In the genomic region with DNA sequence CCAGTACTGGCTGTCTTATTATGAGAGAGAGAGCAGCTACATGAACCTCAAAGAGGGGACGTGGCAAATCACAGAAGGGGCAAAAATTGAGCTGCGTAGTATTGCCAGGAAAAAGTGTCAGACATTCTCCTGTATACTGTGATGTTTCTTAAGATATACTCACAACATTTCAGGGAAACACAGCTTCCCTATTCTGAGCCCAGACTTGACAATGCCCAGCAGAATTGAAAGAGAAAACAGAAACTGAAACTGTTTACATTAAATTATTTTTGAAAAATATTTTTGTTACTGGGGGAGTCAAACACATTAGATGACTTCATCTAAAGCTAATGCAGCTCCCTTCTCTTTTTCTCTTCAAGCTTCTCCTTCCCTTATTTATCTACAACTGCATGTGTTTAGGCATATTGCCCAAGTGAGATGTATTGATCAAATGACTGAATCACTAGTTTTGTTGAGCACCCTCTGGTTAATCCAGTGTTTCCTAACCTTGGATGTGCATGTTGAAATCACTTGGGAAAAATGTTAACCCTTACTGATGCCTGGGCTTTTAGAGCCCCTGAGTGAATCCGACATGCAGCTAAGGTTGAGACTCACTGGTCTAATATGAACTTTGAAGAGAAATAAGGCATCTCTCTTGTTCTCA, we compare ENCODE assay signal across 12 cellular contexts. TPM values are rescaled to one million over a fixed set of nuclear protein-coding genes. Genes with fewer than 3 reads are reported as not detected.
DNase-seq lines count a peak whose midpoint lies in the region; ATAC-seq and TF ChIP-seq lines count a peak whose summit lies in the region.
"Had no signal": no experiment of that assay in that cellular context is flagged by ENCODE, and none has a peak within 500 bp of the region (broad histone marks: within the 10 kb centered on the region; RNA-seq: fewer than 3 reads in every experiment).

No MANE protein-coding gene starts in this region.

- no peak for TF ChIP-seq CTCF in psoas muscle (IDR thresholded peaks at IDR 0.05)

- H3K9ac ChIP-seq in endocrine pancreas (ENCODE audit: control insufficient read depth, insufficient read depth, low read length) = peak overlapping the region; percentile 10

- DNase-seq in psoas muscle (no peak), GDM1 (lab: John Stamatoyannopoulos, UW) (no peak)
- no peak for DNase-seq in central memory CD4-positive, alpha-beta T cell
- DNase-seq: activated effector memory CD4-positive, alpha-beta T cell treated with anti-CD3 and anti-CD28 coated beads, Interleukin-2, amount 50 U/mL, for 16 hours; BE2C; SHP77 had no signal

- H3K4me3 ChIP-seq in endocrine pancreas (ENCODE audit: control insufficient read depth, insufficient read depth, low read length) = peak overlapping the region; percentile 74
- no peak overlapping the region for H3K4me3 ChIP-seq in psoas muscle

- H3K27me3 ChIP-seq in endocrine pancreas (ENCODE audit: control insufficient read depth, insufficient read depth, low read length) = no peaks in the 10 kb centered on the region
- peaks cover 0 to 3% (median 0%) of the 10 kb centered on the region in 3 donors for H3K27me3 ChIP-seq in psoas muscle (ENCODE audit: insufficient read depth in 3 of 3, low read length in 2 of 3)
- H3K27me3 ChIP-seq: BE2C had no signal

- intact Hi-C loops in psoas muscle (cut with DNase I) = no loop called here

- H3K4me1 ChIP-seq in endocrine pancreas (ENCODE audit: control insufficient read depth, insufficient read depth, low read length) = peaks cover 31% of the 10 kb centered on the region
- H3K4me1 ChIP-seq in psoas muscle = no peaks in the 10 kb centered on the region
- H3K4me1 ChIP-seq: BE2C had no signal

- 53 to 61% (median 53%) methylated on average over 3 of the region's 3 CpGs for WGBS in psoas muscle, 3 donors

- H3K9me3 ChIP-seq in endocrine pancreas (ENCODE audit: control insufficient read depth, low read length) = no peaks in the 10 kb centered on the region
- no peaks in the 10 kb centered on the region for H3K9me3 ChIP-seq in psoas muscle
- H3K9me3 ChIP-seq: BE2C had no signal

- ATAC-seq in GM18517 (IDR thresholded peaks at IDR 0.05; ENCODE audit: unreplicated experiment) (peak; percentile 75), GM21367 (IDR thresholded peaks at IDR 0.05; ENCODE audit: unreplicated experiment) (peak; percentile 72), HG03108 (IDR thresholded peaks at IDR 0.05; ENCODE audit: unreplicated experiment) (peak; percentile 78), psoas muscle (no peak), HG03095 (IDR thresholded peaks at IDR 0.05; ENCODE audit: unreplicated experiment) (no peak)
- ATAC-seq: HCT116 had no signal

- no peaks in the 10 kb centered on the region for H3K36me3 ChIP-seq in endocrine pancreas (ENCODE audit: control insufficient read depth, insufficient read depth, low read length)
- H3K36me3 ChIP-seq in psoas muscle (ENCODE audit: insufficient read depth in 1 of 2, low read depth in 1 of 2) = no peaks in the 10 kb centered on the region
- H3K36me3 ChIP-seq: BE2C had no signal

- H3K27ac ChIP-seq in psoas muscle = no peak overlapping the region

RNA-seq across cellular contexts. Expression of a gene that starts 39.5 kb away (rescaled TPM):
- total RNA-seq in psoas muscle = under 1 TPM in 1 of 4 donors, not detected in 3; 0.07 TPM
- polyA plus RNA-seq in psoas muscle = under 1 TPM in 2 of 3 donors, not detected in 1; 0.01 to 0.04 TPM

Comparison
In these comparisons a context has a peak if more than half of its experiments do, and no peak if none do; other contexts are left out.
1. ATAC-seq: peak in GM18517 (single experiment), GM21367 (single experiment) and HG03108 (single experiment); none in psoas muscle (0 of 4) and HG03095 (single experiment).